38 cellular contexts compared by ENCODE assay signal in the genomic region with DNA sequence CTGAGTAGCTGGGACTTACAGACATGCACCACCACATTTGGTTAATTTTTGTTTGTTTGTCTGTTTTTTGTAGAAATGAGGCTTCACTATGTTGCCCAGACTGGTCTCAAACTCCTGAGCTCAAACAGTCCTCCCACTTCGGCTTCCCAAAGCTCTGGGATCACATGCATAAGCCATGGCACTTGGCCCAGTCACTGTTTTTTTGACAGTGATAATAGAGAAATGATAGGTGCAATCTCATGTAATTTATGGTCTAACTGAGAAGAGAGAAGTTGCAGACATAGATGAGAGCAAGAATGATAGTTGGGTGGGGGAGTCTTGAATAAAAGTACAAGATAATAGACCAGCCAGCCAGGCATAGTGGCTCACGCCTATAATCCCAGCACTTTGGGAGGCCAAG.
"Had no signal": no experiment of that assay in that cellular context is flagged by ENCODE, and none has a peak within 500 bp of the region (broad histone marks: within the 10 kb centered on the region; RNA-seq: fewer than 3 reads in every experiment).

No MANE protein-coding gene starts in this region.

- DNase-seq: activated CD4-positive, alpha-beta memory T cell treated with anti-CD3 and anti-CD28 coated beads for 36 hours; activated CD4-positive, alpha-beta T cell treated with anti-CD3 and anti-CD28 coated beads for 36 hours; activated CD4-positive, alpha-beta T cell treated with anti-CD3 and anti-CD28 coated beads, Interleukin-2, amount 10 ng/mL, durations not matched to agents 24 days and 14 days; activated CD4-positive, CD25-positive, alpha-beta regulatory T cell; activated CD4-positive, CD25-positive, alpha-beta regulatory T cell treated with anti-CD3 and anti-CD28 coated beads, Interleukin-2, amount 50 U/mL, for 72 hours; activated CD8-positive, alpha-beta memory T cell treated with anti-CD3 and anti-CD28 coated beads, Interleukin-2, amount 10 ng/mL, durations not matched to agents 7 days and 5 days; activated CD8-positive, alpha-beta memory T cell treated with anti-CD3 and anti-CD28 coated beads, Interleukin-2, amount 50 U/mL, for 4 hours; activated CD8-positive, alpha-beta T cell treated with anti-CD3 and anti-CD28 coated beads, Interleukin-2, amount 10 ng/mL, durations not matched to agents 7 days and 5 days; activated effector memory CD4-positive, alpha-beta T cell treated with anti-CD3 and anti-CD28 coated beads, Interleukin-2, amount 50 U/mL, for 16 hours; activated naive CD4-positive, alpha-beta T cell treated with anti-CD3 and anti-CD28 coated beads for 36 hours; activated naive CD8-positive, alpha-beta T cell treated with anti-CD3 and anti-CD28 coated beads for 36 hours; activated naive CD8-positive, alpha-beta T cell treated with anti-CD3 and anti-CD28 coated beads, Interleukin-2, amount 50 U/mL, for 24 hours; activated T-cell treated with anti-CD3 and anti-CD28 coated beads, Interleukin-2, amount 50 U/mL, for 1 hour; activated T-cell treated with anti-CD3 and anti-CD28 coated beads, Interleukin-2, amount 50 U/mL, for 48 hours; adrenal gland; central memory CD4-positive, alpha-beta T cell; cerebellar nuclear complex; colonic mucosa; dorsolateral prefrontal cortex; effector memory CD4-positive, alpha-beta T cell; endodermal cell; foreskin keratinocyte; gastrocnemius medialis; glutamatergic neuron; heart left ventricle; T-helper 1 cell; T-helper 17 cell; T1000 had no signal

- H3K27ac Mint-ChIP-seq: activated CD4-positive, alpha-beta memory T cell treated with anti-CD3 and anti-CD28 coated beads for 36 hours; activated CD4-positive, alpha-beta T cell treated with anti-CD3 and anti-CD28 coated beads for 36 hours; activated CD4-positive, alpha-beta T cell treated with anti-CD3 and anti-CD28 coated beads, Interleukin-2, amount 10 ng/mL, durations not matched to agents 24 days and 14 days; activated CD8-positive, alpha-beta memory T cell treated with anti-CD3 and anti-CD28 coated beads, Interleukin-2, amount 10 ng/mL, durations not matched to agents 7 days and 5 days; activated CD8-positive, alpha-beta T cell treated with anti-CD3 and anti-CD28 coated beads, Interleukin-2, amount 10 ng/mL, durations not matched to agents 7 days and 5 days; activated naive CD4-positive, alpha-beta T cell treated with anti-CD3 and anti-CD28 coated beads for 36 hours; activated naive CD4-positive, alpha-beta T cell treated with anti-CD3 and anti-CD28 coated beads, Interleukin-2, amount 50 U/mL, for 24 hours; activated naive CD8-positive, alpha-beta T cell treated with anti-CD3 and anti-CD28 coated beads for 36 hours; activated naive CD8-positive, alpha-beta T cell treated with anti-CD3 and anti-CD28 coated beads, Interleukin-2, amount 50 U/mL, for 24 hours; activated T-helper 1 cell treated with anti-CD3 and anti-CD28 coated beads, Interleukin-12 subunit alpha, Interleukin-12 subunit beta, Interleukin-2, Interleukin-4 antibody, amounts not matched to agents 30 ng/mL and 10 ng/mL and 1 ng/mL, durations not matched to agents 14 hours and 24 hours and 36 hours; activated T-helper 2 cell treated with anti-CD3 and anti-CD28 coated beads, Interferon-gamma antibody, Interleukin-2, Interleukin-4, amounts not matched to agents 10 μg/mL and 5 μg/mL and 100 μg/mL, durations not matched to agents 14 hours and 24 hours and 36 hours; brain; dendritic cell treated with granulocyte-macrophage colony-stimulating factor and Interleukin-4, amounts not matched to agents 40 ng/mL and 50 ng/mL, for 4 days; endodermal cell; T-helper 17 cell; T-helper 2 cell treated with Interferon-gamma antibody and Interleukin-4, amounts not matched to agents 5 μg/mL and 100 μg/mL, for 36 hours had no signal

- H3K36me3 Mint-ChIP-seq: activated CD4-positive, alpha-beta memory T cell treated with anti-CD3 and anti-CD28 coated beads for 36 hours; activated CD8-positive, alpha-beta memory T cell treated with anti-CD3 and anti-CD28 coated beads, Interleukin-2, amount 10 ng/mL, durations not matched to agents 7 days and 5 days; activated naive CD4-positive, alpha-beta T cell treated with anti-CD3 and anti-CD28 coated beads, Interleukin-2, amount 50 U/mL, for 24 hours; activated naive CD8-positive, alpha-beta T cell treated with anti-CD3 and anti-CD28 coated beads for 36 hours had no signal

- H3K4me3 Mint-ChIP-seq: activated CD4-positive, alpha-beta memory T cell treated with anti-CD3 and anti-CD28 coated beads for 36 hours; activated CD4-positive, alpha-beta T cell treated with anti-CD3 and anti-CD28 coated beads for 36 hours; activated CD4-positive, alpha-beta T cell treated with anti-CD3 and anti-CD28 coated beads, Interleukin-2, amount 10 ng/mL, durations not matched to agents 24 days and 14 days; activated CD8-positive, alpha-beta memory T cell treated with anti-CD3 and anti-CD28 coated beads, Interleukin-2, amount 10 ng/mL, durations not matched to agents 7 days and 5 days; activated CD8-positive, alpha-beta T cell treated with anti-CD3 and anti-CD28 coated beads, Interleukin-2, amount 10 ng/mL, durations not matched to agents 7 days and 5 days; activated naive CD4-positive, alpha-beta T cell treated with anti-CD3 and anti-CD28 coated beads for 36 hours; activated naive CD4-positive, alpha-beta T cell treated with anti-CD3 and anti-CD28 coated beads, Interleukin-2, amount 50 U/mL, for 24 hours; activated naive CD8-positive, alpha-beta T cell treated with anti-CD3 and anti-CD28 coated beads for 36 hours; activated naive CD8-positive, alpha-beta T cell treated with anti-CD3 and anti-CD28 coated beads, Interleukin-2, amount 50 U/mL, for 24 hours; activated T-helper 1 cell treated with anti-CD3 and anti-CD28 coated beads, Interleukin-12 subunit alpha, Interleukin-12 subunit beta, Interleukin-2, Interleukin-4 antibody, amounts not matched to agents 30 ng/mL and 10 ng/mL and 1 ng/mL, durations not matched to agents 14 hours and 24 hours and 36 hours; brain; dendritic cell treated with granulocyte-macrophage colony-stimulating factor and Interleukin-4, amounts not matched to agents 40 ng/mL and 50 ng/mL, for 4 days; endodermal cell; T-helper 17 cell; T-helper 2 cell treated with Interferon-gamma antibody and Interleukin-4, amounts not matched to agents 5 μg/mL and 100 μg/mL, for 36 hours had no signal

- H3K4me1 Mint-ChIP-seq: activated CD4-positive, alpha-beta T cell treated with anti-CD3 and anti-CD28 coated beads for 36 hours; activated CD4-positive, alpha-beta T cell treated with anti-CD3 and anti-CD28 coated beads, Interleukin-2, amount 10 ng/mL, durations not matched to agents 24 days and 14 days; activated CD8-positive, alpha-beta memory T cell treated with anti-CD3 and anti-CD28 coated beads, Interleukin-2, amount 10 ng/mL, durations not matched to agents 7 days and 5 days; activated naive CD4-positive, alpha-beta T cell treated with anti-CD3 and anti-CD28 coated beads, Interleukin-2, amount 50 U/mL, for 24 hours; activated naive CD8-positive, alpha-beta T cell treated with anti-CD3 and anti-CD28 coated beads for 36 hours; activated naive CD8-positive, alpha-beta T cell treated with anti-CD3 and anti-CD28 coated beads, Interleukin-2, amount 50 U/mL, for 24 hours; endodermal cell; T-helper 17 cell had no signal

- H3K4me3 ChIP-seq: adrenal gland, ascending aorta, breast epithelium, cardiac muscle cell, colonic mucosa, dorsolateral prefrontal cortex, esophagus muscularis mucosa, gastrocnemius medialis, heart left ventricle had no signal

- H3K9me3 Mint-ChIP-seq: activated CD4-positive, alpha-beta memory T cell treated with anti-CD3 and anti-CD28 coated beads for 36 hours; activated CD4-positive, alpha-beta T cell treated with anti-CD3 and anti-CD28 coated beads, Interleukin-2, amount 10 ng/mL, durations not matched to agents 24 days and 14 days; activated naive CD4-positive, alpha-beta T cell treated with anti-CD3 and anti-CD28 coated beads for 36 hours; activated naive CD4-positive, alpha-beta T cell treated with anti-CD3 and anti-CD28 coated beads, Interleukin-2, amount 50 U/mL, for 24 hours; activated naive CD8-positive, alpha-beta T cell treated with anti-CD3 and anti-CD28 coated beads for 36 hours; activated naive CD8-positive, alpha-beta T cell treated with anti-CD3 and anti-CD28 coated beads, Interleukin-2, amount 50 U/mL, for 24 hours; activated T-helper 1 cell treated with anti-CD3 and anti-CD28 coated beads, Interleukin-12 subunit alpha, Interleukin-12 subunit beta, Interleukin-2, Interleukin-4 antibody, amounts not matched to agents 30 ng/mL and 10 ng/mL and 1 ng/mL, durations not matched to agents 14 hours and 24 hours and 36 hours; activated T-helper 2 cell treated with anti-CD3 and anti-CD28 coated beads, Interferon-gamma antibody, Interleukin-2, Interleukin-4, amounts not matched to agents 10 μg/mL and 5 μg/mL and 100 μg/mL, durations not matched to agents 14 hours and 24 hours and 36 hours; brain; dendritic cell treated with granulocyte-macrophage colony-stimulating factor and Interleukin-4, amounts not matched to agents 40 ng/mL and 50 ng/mL, for 4 days; endodermal cell; T-helper 2 cell treated with Interferon-gamma antibody and Interleukin-4, amounts not matched to agents 5 μg/mL and 100 μg/mL, for 36 hours had no signal

- H3K27me3 Mint-ChIP-seq: brain had no signal

- ATAC-seq: activated CD4-positive, alpha-beta T cell treated with anti-CD3 and anti-CD28 coated beads for 36 hours; activated CD8-positive, alpha-beta memory T cell treated with anti-CD3 and anti-CD28 coated beads, Interleukin-2, amount 10 ng/mL, durations not matched to agents 7 days and 5 days; activated CD8-positive, alpha-beta T cell treated with anti-CD3 and anti-CD28 coated beads, Interleukin-2, amount 10 ng/mL, durations not matched to agents 7 days and 5 days; activated naive CD8-positive, alpha-beta T cell treated with anti-CD3 and anti-CD28 coated beads, Interleukin-2, amount 50 U/mL, for 24 hours; foreskin keratinocyte; gastrocnemius medialis; T-helper 17 cell had no signal
